ENCODE assay signal across 8 cellular contexts in genomic region chr1:153977250-153978240, GRCh38. TPM values are rescaled to one million over a fixed set of nuclear protein-coding genes. Genes with fewer than 3 reads are reported as not detected.
DNase-seq lines count a peak whose midpoint lies in the region; ATAC-seq and TF ChIP-seq lines count a peak whose summit lies in the region.

TSS of gene JTB (minus strand) at chr1:153977674. CDS start at chr1:153977252, 422 bp downstream.

- peak within 1 kb of the TSS; percentile 90 for H4K12ac ChIP-seq in trophoblast cell (ENCODE audit: low read depth, low read length)

- POLR2A ChIA-PET in T-cell (lab: Charles Lee): interaction anchor here (0.5 to 2.9 kb wide), 11 partner anchors 8 to 344 kb away, joined by 3 to 20 read pairs (median 3); partner anchors contain the start of genes CREB3L4 (in 2 of the 2), CHTOP (in 1 of the 2), RPS27 (in 1 of the 2) and SLC39A1 (in 1 of the 2)

- peak within 1 kb of the TSS; percentile 92 to 97 (median 97) for H3K4me3 Mint-ChIP-seq in T-cell
- peak within 1 kb of the TSS; percentile 97 for H3K4me3 Mint-ChIP-seq in activated naive CD8-positive, alpha-beta T cell treated with anti-CD3 and anti-CD28 coated beads, Interleukin-2, amount 50 U/mL, for 24 hours
- H3K4me3 Mint-ChIP-seq in type B pancreatic cell: peak within 1 kb of the TSS; percentile 99

- H3K4me3 ChIP-seq in cardiac muscle cell (peak within 1 kb of the TSS; percentile 71), trophoblast cell (ENCODE audit: low read depth, low read length) (peak within 1 kb of the TSS; percentile 85)

- H3K27ac Mint-ChIP-seq in T-cell (peak within 1 kb of the TSS; percentile 96 to 98), type B pancreatic cell (peak within 1 kb of the TSS; percentile 95)
- H3K27ac Mint-ChIP-seq in activated naive CD8-positive, alpha-beta T cell treated with anti-CD3 and anti-CD28 coated beads, Interleukin-2, amount 50 U/mL, for 24 hours: peak within 1 kb of the TSS; percentile 97

- H3K79me1 ChIP-seq in trophoblast cell (ENCODE audit: low read length): peaks cover 9% of the 10 kb centered on the region

- peak within 1 kb of the TSS; percentile 22 for H3K23ac ChIP-seq in trophoblast cell (ENCODE audit: low read length)

- peak within 1 kb of the TSS; percentile 98 for H3K14ac ChIP-seq in trophoblast cell (ENCODE audit: low read length)

- peak within 1 kb of the TSS; percentile 5 for H2BK12ac ChIP-seq in trophoblast cell (ENCODE audit: low read length)

- H3K9ac ChIP-seq in trophoblast cell (ENCODE audit: low read length): peak within 1 kb of the TSS; percentile 85

- peak within 1 kb of the TSS; percentile 70 for H3K4me2 ChIP-seq in trophoblast cell (ENCODE audit: low read length)

- H2BK5ac ChIP-seq in trophoblast cell (ENCODE audit: low read depth, low read length, poor library complexity): peak within 1 kb of the TSS; percentile 72

- H3K4me1 Mint-ChIP-seq in T-cell (peaks cover 34 to 41% (median 36%) of the 10 kb centered on the region in 3 donors), type B pancreatic cell (ENCODE audit: unreplicated experiment) (peaks cover 17% of the 10 kb centered on the region)
- H3K4me1 Mint-ChIP-seq in activated naive CD8-positive, alpha-beta T cell treated with anti-CD3 and anti-CD28 coated beads, Interleukin-2, amount 50 U/mL, for 24 hours: peaks cover 35% of the 10 kb centered on the region

- ATAC-seq in HG02588 (IDR thresholded peaks at IDR 0.05; ENCODE audit: unreplicated experiment) (peak; percentile 66), T-cell (replicated peaks in 1 of 4) (peak; percentile 94 to 98 (median 96))
- ATAC-seq in activated naive CD8-positive, alpha-beta T cell treated with anti-CD3 and anti-CD28 coated beads, Interleukin-2, amount 50 U/mL, for 24 hours: peak; percentile 94

- H3K4me1 ChIP-seq in cardiac muscle cell (ENCODE audit: low read depth) (peaks cover 8% of the 10 kb centered on the region), trophoblast cell (ENCODE audit: control insufficient read depth in 1 of 2, insufficient read depth in 2 of 2, low read length in 2 of 2) (no peaks in the 10 kb centered on the region)

- H3K9me3 ChIP-seq in cardiac muscle cell (ENCODE audit: low read depth) (no peaks in the 10 kb centered on the region), trophoblast cell (ENCODE audit: insufficient read depth, low read depth, low read length) (peaks cover 2% of the 10 kb centered on the region)

- H3K9me3 Mint-ChIP-seq in T-cell (no peaks in the 10 kb centered on the region), type B pancreatic cell (no peaks in the 10 kb centered on the region)
- no peaks in the 10 kb centered on the region for H3K9me3 Mint-ChIP-seq in activated naive CD8-positive, alpha-beta T cell treated with anti-CD3 and anti-CD28 coated beads, Interleukin-2, amount 50 U/mL, for 24 hours

- H4K91ac ChIP-seq in trophoblast cell (ENCODE audit: low read depth, low read length): peak within 1 kb of the TSS; percentile 93

- H2AFZ ChIP-seq in trophoblast cell (ENCODE audit: insufficient read depth, low read length, poor library complexity): peak within 1 kb of the TSS; percentile 69

- peak within 1 kb of the TSS; percentile 82 for H2BK120ac ChIP-seq in trophoblast cell (ENCODE audit: insufficient read depth, low read length, poor library complexity)

- peak within 1 kb of the TSS; percentile 96 for H4K8ac ChIP-seq in trophoblast cell (ENCODE audit: low read depth, low read length)

- peak; percentile 75 for DNase-seq in GDM1 (lab: John Stamatoyannopoulos, UW)
- peak; percentile 63 for DNase-seq in NCI-H1436 (lab: John Stamatoyannopoulos, UW)
- DNase-seq in T-cell: peak; percentile 66 to 91 (median 81)
- peak; percentile 86 for DNase-seq in activated naive CD8-positive, alpha-beta T cell treated with anti-CD3 and anti-CD28 coated beads, Interleukin-2, amount 50 U/mL, for 24 hours
- DNase-seq in cardiac muscle cell (ENCODE audit: low read depth in 1 of 2, low spot score in 1 of 2): peak; percentile 85 to 92
- peak; percentile 77 to 87 for DNase-seq in trophoblast cell
- DNase-seq in type B pancreatic cell (ENCODE audit: extremely low spot score, unreplicated experiment): peak; percentile 82

- no CpG with 5 or more reads among the region's 75 CpGs for WGBS in trophoblast cell (ENCODE audit: extremely low coverage, insufficient coverage, insufficient read length)

- no peaks in the 10 kb centered on the region for H3K27me3 Mint-ChIP-seq in T-cell
- no peaks in the 10 kb centered on the region for H3K27me3 Mint-ChIP-seq in activated naive CD8-positive, alpha-beta T cell treated with anti-CD3 and anti-CD28 coated beads, Interleukin-2, amount 50 U/mL, for 24 hours
- no peaks in the 10 kb centered on the region for H3K27me3 Mint-ChIP-seq in type B pancreatic cell

- H3K27me3 ChIP-seq in cardiac muscle cell: no peaks in the 10 kb centered on the region
- no peaks in the 10 kb centered on the region for H3K27me3 ChIP-seq in trophoblast cell (ENCODE audit: insufficient read depth, low read length)

- peak within 1 kb of the TSS; percentile 96 for H2AK5ac ChIP-seq in trophoblast cell (ENCODE audit: low read length)

- peak within 1 kb of the TSS; percentile 88 for H3K18ac ChIP-seq in trophoblast cell (ENCODE audit: low read length)

- TF ChIP-seq CTCF in cardiac muscle cell (IDR thresholded peaks at IDR 0.05; ENCODE audit: low read depth, low read length) (no peak), type B pancreatic cell (conservative IDR thresholded peaks at IDR 0.05) (peak; percentile 42)

- H3K4ac ChIP-seq in trophoblast cell (ENCODE audit: low read depth, low read length): peak within 1 kb of the TSS; percentile 98

- H3K79me2 ChIP-seq in trophoblast cell (ENCODE audit: control insufficient read depth, insufficient read depth, low read length, poor library complexity): peaks cover 10% of the 10 kb centered on the region

- H3K27ac ChIP-seq in cardiac muscle cell (peak within 1 kb of the TSS; percentile 85), trophoblast cell (ENCODE audit: low read depth, low read length) (peak within 1 kb of the TSS; percentile 66)

- peaks cover 15% of the 10 kb centered on the region for H3K36me3 Mint-ChIP-seq in T-cell
- H3K36me3 Mint-ChIP-seq in activated naive CD8-positive, alpha-beta T cell treated with anti-CD3 and anti-CD28 coated beads, Interleukin-2, amount 50 U/mL, for 24 hours (ENCODE audit: low read depth): peaks cover 40% of the 10 kb centered on the region
- peaks cover 20% of the 10 kb centered on the region for H3K36me3 Mint-ChIP-seq in type B pancreatic cell

- H3K36me3 ChIP-seq in cardiac muscle cell (peaks cover 19% of the 10 kb centered on the region), trophoblast cell (ENCODE audit: control insufficient read depth in 1 of 2, insufficient read depth in 2 of 2, low read length in 2 of 2) (peaks cover 21 to 35% of the 10 kb centered on the region in 2 experiments)

- CTCF ChIA-PET in T-cell (lab: Charles Lee): interaction anchor here (0.5 to 3.4 kb wide), 10 partner anchors 9 to 295 kb away, joined by 3 to 23 read pairs (median 8); partner anchors contain the start of genes RAB13 (in 2 of the 2), CREB3L4 (in 1 of the 2), DENND4B (in 1 of the 2) and RPS27 (in 1 of the 2)

RNA-seq across cellular contexts. Expression of gene JTB, which starts in this region (rescaled TPM):
- total RNA-seq in T-cell: 100 to 1,000 TPM in 3 of 5 donors, 10 to 100 TPM in 2; 90.4 to 137 (median 129) TPM
- 161 and 315 TPM in 2 replicates for total RNA-seq in cardiac muscle cell
- 137 and 169 TPM in 2 replicates for polyA plus RNA-seq in cardiac muscle cell
- 88.7 and 92.8 TPM in 2 replicates for polyA plus RNA-seq in trophoblast cell (2013)
- total RNA-seq in type B pancreatic cell (ENCODE audit: low replicate concordance): 99.2 and 153 TPM in 2 replicates

Comparison
In these comparisons a context has a peak if more than half of its experiments do, and no peak if none do; other contexts are left out.
1. Peak in every context shown above with its lines: DNase-seq, ATAC-seq, H3K4me3 ChIP-seq and H3K27ac ChIP-seq.